In the genomic region with DNA sequence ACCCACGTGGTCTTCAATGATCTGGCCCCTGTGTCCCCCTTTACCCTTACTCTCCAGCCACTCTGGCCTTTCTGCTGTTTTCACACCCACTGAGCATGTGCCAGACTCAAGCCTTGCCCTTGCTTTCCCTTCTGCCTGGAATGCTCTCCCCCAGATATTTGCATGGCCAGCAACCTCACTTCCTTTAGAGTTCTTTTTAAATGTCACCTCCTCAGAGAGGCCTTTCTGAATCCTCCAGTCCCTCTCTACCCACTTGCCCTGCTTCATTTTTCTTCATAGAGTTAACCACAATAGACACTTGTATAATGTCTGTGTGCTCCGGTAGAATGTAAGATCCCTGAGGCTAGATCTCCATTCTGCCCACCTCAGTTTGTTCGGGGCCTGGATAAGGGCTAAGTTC, we compare ENCODE assay signal across 21 cellular contexts.
"Had no signal": no experiment of that assay in that cellular context is flagged by ENCODE, and none has a peak within 500 bp of the region (broad histone marks: within the 10 kb centered on the region; RNA-seq: fewer than 3 reads in every experiment).

No MANE protein-coding gene starts in this region.

- H3K27me3 ChIP-seq: adrenal gland, ascending aorta, brain microvascular endothelial cell, foreskin keratinocyte, spleen, tibial nerve had no signal

- H3K27me3 Mint-ChIP-seq: activated naive CD4-positive, alpha-beta T cell treated with anti-CD3 and anti-CD28 coated beads, Interleukin-2, amount 50 U/mL, for 24 hours; progenitor cell of endocrine pancreas; stimulated activated naive CD8-positive, alpha-beta T cell treated with anti-CD3 and anti-CD28 coated beads, Interleukin-15, amount 100 ng/mL, for 72 hours had no signal

- H3K27ac Mint-ChIP-seq: activated CD4-positive, alpha-beta T cell treated with anti-CD3 and anti-CD28 coated beads, Interleukin-2, amount 10 ng/mL, durations not matched to agents 7 days and 5 days; activated CD8-positive, alpha-beta T cell treated with anti-CD3 and anti-CD28 coated beads, Interleukin-2, amount 10 ng/mL, durations not matched to agents 7 days and 5 days; activated naive CD4-positive, alpha-beta T cell treated with anti-CD3 and anti-CD28 coated beads, Interleukin-2, amount 50 U/mL, for 24 hours; activated T-helper 1 cell treated with anti-CD3 and anti-CD28 coated beads, Interleukin-12 subunit alpha, Interleukin-12 subunit beta, Interleukin-2, Interleukin-4 antibody, amounts not matched to agents 30 ng/mL and 10 ng/mL and 1 ng/mL, durations not matched to agents 14 hours and 24 hours and 36 hours; natural killer cell; progenitor cell of endocrine pancreas; stimulated activated naive CD8-positive, alpha-beta T cell treated with anti-CD3 and anti-CD28 coated beads, Interleukin-15, amount 100 ng/mL, for 72 hours had no signal

- H3K9me3 Mint-ChIP-seq: activated CD4-positive, alpha-beta T cell treated with anti-CD3 and anti-CD28 coated beads, Interleukin-2, amount 10 ng/mL, durations not matched to agents 7 days and 5 days; activated naive CD4-positive, alpha-beta T cell treated with anti-CD3 and anti-CD28 coated beads, Interleukin-2, amount 50 U/mL, for 24 hours; activated T-helper 1 cell treated with anti-CD3 and anti-CD28 coated beads, Interleukin-12 subunit alpha, Interleukin-12 subunit beta, Interleukin-2, Interleukin-4 antibody, amounts not matched to agents 30 ng/mL and 10 ng/mL and 1 ng/mL, durations not matched to agents 14 hours and 24 hours and 36 hours; natural killer cell; stimulated activated naive CD8-positive, alpha-beta T cell treated with anti-CD3 and anti-CD28 coated beads, Interleukin-15, amount 100 ng/mL, for 72 hours had no signal

- H3K9me3 ChIP-seq: adrenal gland, ascending aorta, lower lobe of right lung, spleen, tibial nerve had no signal

- H3K4me1 ChIP-seq: adrenal gland, spleen had no signal

- H3K27ac ChIP-seq: adrenal gland, ascending aorta, brain microvascular endothelial cell, foreskin keratinocyte, lower lobe of right lung had no signal

- H3K4me1 Mint-ChIP-seq: activated CD4-positive, alpha-beta T cell treated with anti-CD3 and anti-CD28 coated beads, Interleukin-2, amount 10 ng/mL, durations not matched to agents 7 days and 5 days; activated naive CD4-positive, alpha-beta T cell treated with anti-CD3 and anti-CD28 coated beads, Interleukin-2, amount 50 U/mL, for 24 hours; natural killer cell; stimulated activated naive CD8-positive, alpha-beta T cell treated with anti-CD3 and anti-CD28 coated beads, Interleukin-15, amount 100 ng/mL, for 72 hours had no signal

- FAIRE-seq: kidney, urothelium cell line had no signal

- ATAC-seq: activated CD8-positive, alpha-beta T cell treated with anti-CD3 and anti-CD28 coated beads, Interleukin-2, amount 10 ng/mL, durations not matched to agents 7 days and 5 days; foreskin keratinocyte; lower lobe of right lung; natural killer cell; stimulated activated naive CD8-positive, alpha-beta T cell treated with anti-CD3 and anti-CD28 coated beads, Interleukin-15, amount 100 ng/mL, for 72 hours had no signal

- H3K36me3 ChIP-seq: adrenal gland, ascending aorta, brain microvascular endothelial cell, lower lobe of right lung, spleen, tibial nerve had no signal

- H3K36me3 Mint-ChIP-seq: activated naive CD4-positive, alpha-beta T cell treated with anti-CD3 and anti-CD28 coated beads, Interleukin-2, amount 50 U/mL, for 24 hours; natural killer cell had no signal

- H3K4me3 ChIP-seq: adrenal gland, ascending aorta, lower lobe of right lung, spleen, tibial nerve had no signal

- H3K4me3 Mint-ChIP-seq: activated CD4-positive, alpha-beta T cell treated with anti-CD3 and anti-CD28 coated beads, Interleukin-2, amount 10 ng/mL, durations not matched to agents 7 days and 5 days; activated CD8-positive, alpha-beta T cell treated with anti-CD3 and anti-CD28 coated beads, Interleukin-2, amount 10 ng/mL, durations not matched to agents 7 days and 5 days; activated naive CD4-positive, alpha-beta T cell treated with anti-CD3 and anti-CD28 coated beads, Interleukin-2, amount 50 U/mL, for 24 hours; activated T-helper 1 cell treated with anti-CD3 and anti-CD28 coated beads, Interleukin-12 subunit alpha, Interleukin-12 subunit beta, Interleukin-2, Interleukin-4 antibody, amounts not matched to agents 30 ng/mL and 10 ng/mL and 1 ng/mL, durations not matched to agents 14 hours and 24 hours and 36 hours; natural killer cell; stimulated activated naive CD8-positive, alpha-beta T cell treated with anti-CD3 and anti-CD28 coated beads, Interleukin-15, amount 100 ng/mL, for 72 hours had no signal

- DNase-seq: activated CD4-positive, alpha-beta T cell treated with anti-CD3 and anti-CD28 coated beads, Interleukin-2, amount 10 ng/mL, durations not matched to agents 7 days and 5 days; activated CD8-positive, alpha-beta T cell treated with anti-CD3 and anti-CD28 coated beads, Interleukin-2, amount 10 ng/mL, durations not matched to agents 7 days and 5 days; activated gamma-delta T cell; adrenal gland; brain microvascular endothelial cell; caudate nucleus; dermis blood vessel endothelial cell; effector CD8-positive, alpha-beta T cell; foreskin keratinocyte; kidney; lower lobe of right lung; natural killer cell; spleen; stimulated activated CD4-positive, alpha-beta T cell treated with anti-CD3 and anti-CD28 coated beads, Interleukin-4, amount 100 ng/mL, for 4 hours; stimulated activated naive CD8-positive, alpha-beta T cell treated with anti-CD3 and anti-CD28 coated beads, Interleukin-15, amount 100 ng/mL, for 72 hours had no signal
